1 cellular context compared by ENCODE assay signal in genomic region chr14:55103005-55103640, GRCh38.
TF ChIP-seq lines count a peak whose summit lies in the region.

No MANE protein-coding gene starts in this region.

TF ChIP-seq in HepG2, 621 proteins besides CTCF, POLR2A, EP300 and RAD21 (continues in another document):
- TF ChIP-seq ZNF737 (CRISPR knock-in tag; IDR thresholded peaks at IDR 0.05; ENCODE audit: borderline replicate concordance) (no peak), ARHGAP35 (CRISPR knock-in tag; IDR thresholded peaks at IDR 0.05; ENCODE audit: borderline replicate concordance) (no peak), HOXA3 (CRISPR knock-in tag; IDR thresholded peaks at IDR 0.05) (peak; percentile 91), NFE2 (CRISPR knock-in tag; IDR thresholded peaks at IDR 0.05) (peak; percentile 66; the same call in 1 of the 2 replicates), RBM22 (optimal IDR thresholded peaks at IDR 0.05; ENCODE audit: low read length) (no peak), ZFYVE20 (CRISPR knock-in tag; IDR thresholded peaks at IDR 0.05; ENCODE audit: borderline replicate concordance, low read depth) (no peak), ZBTB39 (CRISPR knock-in tag; IDR thresholded peaks at IDR 0.05) (no peak), ZNF616 (CRISPR knock-in tag; IDR thresholded peaks at IDR 0.05; ENCODE audit: low read depth) (no peak), ZNF878 (CRISPR knock-in tag; IDR thresholded peaks at IDR 0.05) (peak; percentile 95), SRF (IDR thresholded peaks at IDR 0.05; ENCODE audit: low read depth, low read length) (no peak), SP5 (CRISPR knock-in tag; IDR thresholded peaks at IDR 0.05; ENCODE audit: borderline replicate concordance, low read depth) (peak; percentile 94), KLF13 (CRISPR knock-in tag; IDR thresholded peaks at IDR 0.05) (no peak), ZNF275 (CRISPR knock-in tag; IDR thresholded peaks at IDR 0.05; ENCODE audit: borderline replicate concordance) (no peak), MBNL3 (CRISPR knock-in tag; conservative IDR thresholded peaks at IDR 0.05) (no peak), ZNF468 (CRISPR knock-in tag; IDR thresholded peaks at IDR 0.05) (0 out of 2 replicates have a peak, but pooled peaks have one; percentile 31), ZNF547 (CRISPR knock-in tag; IDR thresholded peaks at IDR 0.05) (peak; percentile 80), ZBTB42 (CRISPR knock-in tag; IDR thresholded peaks at IDR 0.05) (no peak), KLF11 (CRISPR knock-in tag; IDR thresholded peaks at IDR 0.05) (no peak), ATF6 (CRISPR knock-in tag; conservative IDR thresholded peaks at IDR 0.05) (no peak), HNF1B (CRISPR knock-in tag; IDR thresholded peaks at IDR 0.05) (peak; percentile 81; the same call in 1 of the 2 replicates), SPEN (CRISPR knock-in tag; IDR thresholded peaks at IDR 0.05; ENCODE audit: low read depth) (peak; percentile 85), CHD4 (IDR thresholded peaks at IDR 0.05; ENCODE audit: borderline replicate concordance, low read length) (no peak), MYC (CRISPR knock-in tag; IDR thresholded peaks at IDR 0.05; ENCODE audit: borderline replicate concordance) (peak; percentile 74; the same call in 1 of the 2 replicates), ZSCAN22 (CRISPR knock-in tag; IDR thresholded peaks at IDR 0.05) (no peak), IKZF5 (CRISPR knock-in tag; IDR thresholded peaks at IDR 0.05) (peak; percentile 94), ZNF18 (CRISPR knock-in tag; IDR thresholded peaks at IDR 0.05; ENCODE audit: insufficient replicate concordance) (peak; percentile 81), TRAFD1 (CRISPR knock-in tag; IDR thresholded peaks at IDR 0.05; ENCODE audit: borderline replicate concordance) (no peak), ZNF34 (CRISPR knock-in tag; IDR thresholded peaks at IDR 0.05; ENCODE audit: borderline replicate concordance) (no peak), ZGPAT (CRISPR knock-in tag; IDR thresholded peaks at IDR 0.05) (peak; percentile 80), NFE2L2 (IDR thresholded peaks at IDR 0.05; ENCODE audit: low read length) (peak; percentile 69; the same call in 1 of the 2 replicates), ESRRA (CRISPR knock-in tag; IDR thresholded peaks at IDR 0.05; ENCODE audit: low read depth) (0 out of 2 replicates have a peak, but pooled peaks have one; percentile 56), STAG1 (CRISPR knock-in tag; IDR thresholded peaks at IDR 0.05) (no peak; the same call in 1 of the 2 replicates), KLF15 (CRISPR knock-in tag; IDR thresholded peaks at IDR 0.05; ENCODE audit: borderline replicate concordance) (no peak), SAP130 (CRISPR knock-in tag; IDR thresholded peaks at IDR 0.05; ENCODE audit: low read depth) (peak; percentile 95), ZNF672 (CRISPR knock-in tag; IDR thresholded peaks at IDR 0.05) (no peak), MIER3 (CRISPR knock-in tag; IDR thresholded peaks at IDR 0.05; ENCODE audit: borderline replicate concordance) (peak; percentile 40; the same call in 1 of the 2 replicates), HNRNPUL1 (IDR thresholded peaks at IDR 0.05; ENCODE audit: low read depth, low read length) (no peak), ZNF280D (CRISPR knock-in tag; IDR thresholded peaks at IDR 0.05) (0 out of 2 replicates have a peak, but pooled peaks have one; percentile 79), WIZ (CRISPR knock-in tag; IDR thresholded peaks at IDR 0.05) (no peak), ZNF780A (CRISPR knock-in tag; IDR thresholded peaks at IDR 0.05) (no peak), ETS1 (CRISPR knock-in tag; IDR thresholded peaks at IDR 0.05) (no peak), ZBTB2 (CRISPR knock-in tag; IDR thresholded peaks at IDR 0.05; ENCODE audit: low read depth) (no peak), NFYC (CRISPR knock-in tag; IDR thresholded peaks at IDR 0.05) (no peak), RNF2 (conservative IDR thresholded peaks at IDR 0.05; ENCODE audit: low read depth) (peak; percentile 27; the same call in 1 of the 2 replicates), MTF2 (CRISPR knock-in tag; IDR thresholded peaks at IDR 0.05; ENCODE audit: borderline replicate concordance) (no peak), RXRA (CRISPR knock-in tag; IDR thresholded peaks at IDR 0.05) (peak; percentile 88)
